Comparison of ENCODE assay signal across 19 cellular contexts in genomic region chr9:88372103-88372694, GRCh38.
"Had no signal": no experiment of that assay in that cellular context is flagged by ENCODE, and none has a peak within 500 bp of the region (broad histone marks: within the 10 kb centered on the region; RNA-seq: fewer than 3 reads in every experiment).

No MANE protein-coding gene starts in this region.

- DNase-seq: activated B cell treated with CpG ODN at 0.5 μM for 24 hours; activated CD4-positive, alpha-beta T cell treated with anti-CD3 and anti-CD28 coated beads, Interleukin-2, amount 10 ng/mL, durations not matched to agents 24 days and 14 days; activated naive CD4-positive, alpha-beta T cell treated with anti-CD3 and anti-CD28 coated beads, Interleukin-2, amount 50 U/mL, for 16 hours; amygdala; brain microvascular endothelial cell; cerebellar nuclear complex; endodermal cell; erythroblast; hypothalamus; left cardiac atrium; natural killer cell; occipital lobe; sigmoid colon; stimulated activated CD4-positive, alpha-beta T cell treated with anti-CD3 and anti-CD28 coated beads, Interleukin-2, amount 100 ng/mL, for 24 hours; stimulated activated naive CD4-positive, alpha-beta T cell; substantia nigra; transverse colon had no signal

- H3K4me3 ChIP-seq: sigmoid colon, transverse colon had no signal

- H3K4me1 Mint-ChIP-seq: activated B cell treated with CpG ODN at 0.5 μM for 24 hours; activated CD4-positive, alpha-beta T cell treated with anti-CD3 and anti-CD28 coated beads, Interleukin-2, amount 10 ng/mL, durations not matched to agents 24 days and 14 days; endodermal cell had no signal

- H3K4me3 Mint-ChIP-seq: activated B cell treated with CpG ODN at 0.5 μM for 24 hours; activated CD4-positive, alpha-beta T cell treated with anti-CD3 and anti-CD28 coated beads, Interleukin-2, amount 10 ng/mL, durations not matched to agents 24 days and 14 days; endodermal cell; natural killer cell; T-helper 1 cell treated with Interleukin-12 subunit alpha and Interleukin-12 subunit beta and Interleukin-4 antibody, amounts not matched to agents 30 μg/mL and 1 μg/mL, for 36 hours had no signal

- H3K27me3 Mint-ChIP-seq: activated B cell treated with CpG ODN at 0.5 μM for 24 hours had no signal

- H3K27ac Mint-ChIP-seq: activated B cell treated with CpG ODN at 0.5 μM for 24 hours; activated CD4-positive, alpha-beta T cell treated with anti-CD3 and anti-CD28 coated beads, Interleukin-2, amount 10 ng/mL, durations not matched to agents 24 days and 14 days; activated T-helper 2 cell treated with anti-CD3 and anti-CD28 coated beads, Interferon-gamma antibody, Interleukin-2, Interleukin-4, amounts not matched to agents 10 μg/mL and 5 μg/mL and 100 μg/mL, durations not matched to agents 14 hours and 24 hours and 36 hours; endodermal cell; natural killer cell; T-helper 1 cell treated with Interleukin-12 subunit alpha and Interleukin-12 subunit beta and Interleukin-4 antibody, amounts not matched to agents 30 μg/mL and 1 μg/mL, for 36 hours had no signal
